ENCODE assay signal across 8 cellular contexts in genomic region chr19:10403137-10404021, GRCh38. TPM values are rescaled to one million over a fixed set of nuclear protein-coding genes. Genes with fewer than 3 reads are reported as not detected.
A peak's percentile ranks its signal among the peaks of the same experiment; 100 is the strongest.
DNase-seq lines count a peak whose midpoint lies in the region; ATAC-seq and TF ChIP-seq lines count a peak whose summit lies in the region.

Gene CDC37, minus strand, starts transcription at chr19:10403542. Its CDS starts 63 bp downstream, at chr19:10403479.

- H3K4me2 ChIP-seq in OCI-LY1 (ENCODE audit: low read length): peak within 1 kb of the TSS; percentile 91

- H4K20me1 ChIP-seq in OCI-LY1 (ENCODE audit: insufficient read depth, low read length): no peaks in the 10 kb centered on the region

- no peaks in the 10 kb centered on the region for H3K9me3 Mint-ChIP-seq in Calu3 (ENCODE audit: low read depth, unreplicated experiment)
- no peaks in the 10 kb centered on the region for H3K9me3 Mint-ChIP-seq in endothelial cell (ENCODE audit: unreplicated experiment)

- H3K79me2 ChIP-seq in OCI-LY1 (ENCODE audit: insufficient read depth, low read length): peaks cover 15% of the 10 kb centered on the region

- peaks cover 57% of the 10 kb centered on the region for H3K4me1 ChIP-seq in OCI-LY1 (ENCODE audit: insufficient read depth, low read length, severe bottlenecking)

- peak within 1 kb of the TSS; percentile 88 for H3K27ac Mint-ChIP-seq in Calu3 (ENCODE audit: unreplicated experiment)
- peak within 1 kb of the TSS; percentile 99 for H3K27ac Mint-ChIP-seq in endothelial cell (ENCODE audit: unreplicated experiment)

- TSS peak; percentile 51 for BruUV-seq in Calu3 (replicated peaks; lab: Mats Ljungman, UMichigan)

- no peaks in the 10 kb centered on the region for H3K9me2 ChIP-seq in OCI-LY1 (ENCODE audit: low read depth, low read length)

- H3K27me3 Mint-ChIP-seq in Calu3 (ENCODE audit: unreplicated experiment) (peaks cover 30% of the 10 kb centered on the region), endothelial cell (ENCODE audit: unreplicated experiment) (peaks cover 26% of the 10 kb centered on the region)

- H3K27me3 ChIP-seq in OCI-LY1 (ENCODE audit: insufficient read depth, low read length): no peaks in the 10 kb centered on the region; the same call in 1 of the 2 replicates

- H3K36me3 ChIP-seq in OCI-LY1 (ENCODE audit: insufficient read depth, low read length): peaks cover 12% of the 10 kb centered on the region; the same call in 1 of the 2 replicates

- H3K4me3 Mint-ChIP-seq in Calu3 (ENCODE audit: low read depth, unreplicated experiment) (peak within 1 kb of the TSS; percentile 87), endothelial cell (ENCODE audit: unreplicated experiment) (peak within 1 kb of the TSS; percentile 100)

- no peaks in the 10 kb centered on the region for H3F3A ChIP-seq in OCI-LY1 (ENCODE audit: insufficient read depth, low read length)

- no peak for TF ChIP-seq CTCF in Calu3 (IDR thresholded peaks at IDR 0.05; ENCODE audit: unreplicated experiment)
- TF ChIP-seq CTCF in OCI-LY1 (IDR thresholded peaks at IDR 0.05; ENCODE audit: low read length): no peak
- TF ChIP-seq CTCF in endothelial cell (IDR thresholded peaks at IDR 0.05; ENCODE audit: unreplicated experiment): no peak

- H3K9ac ChIP-seq in OCI-LY1 (ENCODE audit: low read length): peak within 1 kb of the TSS; percentile 99

- no peak within 1 kb of the TSS for H2AFZ ChIP-seq in OCI-LY1 (ENCODE audit: low read length)

- H3K9me3 ChIP-seq in OCI-LY1 (ENCODE audit: low read length): no peaks in the 10 kb centered on the region

- CTCF ChIA-PET in Calu3 (lab: Charles Lee): interaction anchor here (0.6 to 2.0 kb wide), 6 partner anchors 13 to 143 kb away, joined by 3 to 7 read pairs (median 4); no protein-coding TSS in a partner anchor

- peak within 1 kb of the TSS; percentile 100 for H3K4me3 ChIP-seq in OCI-LY1 (ENCODE audit: low read depth, low read length, poor library complexity, severe bottlenecking)

- ATAC-seq in GM21447 (IDR thresholded peaks at IDR 0.05; ENCODE audit: unreplicated experiment): peak; percentile 69

- no peaks in the 10 kb centered on the region for H3K4me1 Mint-ChIP-seq in Calu3 (ENCODE audit: low read depth, unreplicated experiment)
- H3K4me1 Mint-ChIP-seq in endothelial cell (ENCODE audit: unreplicated experiment): peaks cover 38% of the 10 kb centered on the region

- peak within 1 kb of the TSS; percentile 41 for H3K27ac ChIP-seq in OCI-LY1 (ENCODE audit: low read depth, low read length, poor library complexity, severe bottlenecking)

- intact Hi-C loops in Calu3 (cut with micrococcal nuclease; ENCODE audit: unreplicated experiment): loop anchor here (2.0 kb wide), 1 partner anchor 75 kb away; no protein-coding TSS in a partner anchor

- DNase-seq in Calu3: peak; percentile 95
- DNase-seq in HuH-7 (ENCODE audit: low spot score): peak; percentile 95
- DNase-seq in activated CD8-positive, alpha-beta memory T cell treated with anti-CD3 and anti-CD28 coated beads, Interleukin-2, amount 50 U/mL, for 4 hours: peak; percentile 99
- DNase-seq in endothelial cell (ENCODE audit: low spot score): peak; percentile 98
- DNase-seq in middle frontal gyrus (ENCODE audit: extremely low spot score, low spot score): peak; percentile 90
- peak; percentile 97 for DNase-seq in stimulated activated CD8-positive, alpha-beta memory T cell treated with anti-CD3 and anti-CD28 coated beads, Interleukin-2, amount 100 ng/mL, for 1 hour (ENCODE audit: low read depth in 2 of 2)

- H3K36me3 Mint-ChIP-seq in Calu3 (ENCODE audit: insufficient read depth, unreplicated experiment): peaks cover 48% of the 10 kb centered on the region
- H3K36me3 Mint-ChIP-seq in endothelial cell (ENCODE audit: low read depth, unreplicated experiment): peaks cover 16% of the 10 kb centered on the region

RNA-seq across cellular contexts. Expression of gene CDC37, which starts in this region (rescaled TPM):
- total RNA-seq in Calu3 (2022) (181 and 187 TPM in 2 replicates), endothelial cell (ENCODE audit: unreplicated experiment) (386 TPM)

Comparison
In these comparisons a context has a peak if more than half of its experiments do, and no peak if none do; other contexts are left out.
1. Peak in every context shown above with its lines: DNase-seq, ATAC-seq, H3K4me3 ChIP-seq and H3K27ac ChIP-seq.